Comparison of ENCODE assay signal across 8 cellular contexts in the genomic region with DNA sequence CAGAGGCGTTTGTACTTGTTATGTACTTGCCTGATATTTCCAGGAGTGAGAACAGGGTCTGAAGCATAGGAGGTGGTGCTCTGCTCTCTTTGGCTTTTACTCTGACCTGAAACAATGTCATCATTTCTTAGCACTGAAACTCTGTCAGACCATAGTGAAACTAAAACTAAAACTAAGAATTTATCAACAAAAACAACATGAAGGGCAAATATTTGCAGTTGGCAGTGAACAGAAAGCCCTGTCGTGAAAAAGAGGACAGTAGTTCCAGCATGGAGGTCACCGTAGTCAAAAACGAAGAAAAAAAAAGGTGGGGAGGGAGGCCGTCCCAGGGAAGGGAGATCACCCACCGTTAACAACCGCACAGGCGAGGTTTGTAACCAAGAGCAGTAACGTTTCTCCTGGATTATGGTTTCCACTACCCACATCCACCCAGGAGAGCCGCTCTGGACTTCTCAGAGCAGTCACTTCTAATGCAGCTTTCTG.
A peak's percentile ranks its signal among the peaks of the same experiment; 100 is the strongest.
DNase-seq lines count a peak whose midpoint lies in the region; ATAC-seq, FAIRE-seq and TF ChIP-seq lines count a peak whose summit lies in the region.

No MANE protein-coding gene starts in this region.

- H3K27ac Mint-ChIP-seq in CD14-positive monocyte = peak overlapping the region in 1 of 7 donors; percentile 42

- no peaks in the 10 kb centered on the region for H3K27me3 ChIP-seq in HUES48 (ENCODE audit: control insufficient read depth, insufficient read depth, low read length)
- no peaks in the 10 kb centered on the region for H3K27me3 ChIP-seq in endothelial cell of umbilical vein (ENCODE audit: control insufficient read depth in 2 of 2, insufficient read depth in 2 of 2, low read length in 2 of 2)
- H3K27me3 ChIP-seq in pancreas = no peaks in the 10 kb centered on the region

- peak overlapping the region; percentile 24; the same call in 1 of the 2 replicates for H3K4me3 ChIP-seq in HUES48 (ENCODE audit: low read depth, low read length)
- peak overlapping the region in 2 of 3 experiments; percentile 19 to 53 for H3K4me3 ChIP-seq in endothelial cell of umbilical vein (replicated peaks in 1 of 3; ENCODE audit: insufficient read depth in 1 of 3, low read depth in 1 of 3, low read length in 3 of 3)
- peak overlapping the region in 2 of 4 donors; percentile 29 to 30 for H3K4me3 ChIP-seq in pancreas

- no peaks in the 10 kb centered on the region for H3K9me3 ChIP-seq in HUES48 (ENCODE audit: control insufficient read depth, insufficient read depth, low read length)
- H3K9me3 ChIP-seq in endothelial cell of umbilical vein (replicated peaks; ENCODE audit: control insufficient read depth, insufficient read depth, low read length) = no peaks in the 10 kb centered on the region
- no peaks in the 10 kb centered on the region for H3K9me3 ChIP-seq in pancreas

- H3K36me3 ChIP-seq in HUES48 (ENCODE audit: control insufficient read depth, insufficient read depth, low read length) = no peaks in the 10 kb centered on the region
- no peaks in the 10 kb centered on the region for H3K36me3 ChIP-seq in endothelial cell of umbilical vein (ENCODE audit: control insufficient read depth in 2 of 2, extremely low read depth in 1 of 2, insufficient read depth in 2 of 2, low read length in 2 of 2)
- no peaks in the 10 kb centered on the region for H3K36me3 ChIP-seq in pancreas

- CTCF ChIA-PET in endothelial cell of umbilical vein (lab: Charles Lee) = interaction anchor here (1.3 to 1.9 kb wide), 2 partner anchors 11 to 14 kb away, joined by 4 read pairs; no protein-coding TSS in a partner anchor

- POLR2A ChIA-PET in endothelial cell of umbilical vein (lab: Charles Lee) = no interaction called here

- H3K9me1 ChIP-seq in endothelial cell of umbilical vein (replicated peaks; ENCODE audit: control insufficient read depth, extremely low read depth, insufficient read depth, low read length) = no peaks in the 10 kb centered on the region

- H3K4me1 ChIP-seq in HUES48 (ENCODE audit: control insufficient read depth, insufficient read depth, low read length) = peaks cover 65% of the 10 kb centered on the region
- no peaks in the 10 kb centered on the region for H3K4me1 ChIP-seq in endothelial cell of umbilical vein (ENCODE audit: control insufficient read depth, extremely low read depth, insufficient read depth, low read length)
- H3K4me1 ChIP-seq in pancreas = peaks cover 5 to 16% (median 15%) of the 10 kb centered on the region in 3 donors

- peaks cover 0 to 5% (median 0%) of the 10 kb centered on the region in 3 donors for H3K27me3 Mint-ChIP-seq in CD14-positive monocyte (ENCODE audit: low read depth in 3 of 3)

- dilution Hi-C loops in endothelial cell of umbilical vein (cut with MboI; ENCODE audit: extremely low pct_ligation_motif_present, low sequenced_read_pairs) = no loop called here

- FAIRE-seq in endothelial cell of umbilical vein (lab: Jason Lieb, UNC) = no peak
- no peak for FAIRE-seq in pancreas (lab: Jason Lieb, UNC)

- WGBS in pancreas, 2 donors = 25 to 27% methylated on average over 10 of the region's 10 CpGs

- TF ChIP-seq CTCF in CD14-positive monocyte (IDR thresholded peaks at IDR 0.05) (no peak), endothelial cell of umbilical vein (IDR thresholded peaks at IDR 0.05; ENCODE audit: extremely low read depth in 1 of 2, insufficient read depth in 1 of 2, low read depth in 1 of 2, low read length in 2 of 2) (no peak), pancreas (IDR thresholded peaks at IDR 0.05) (no peak)

- H3K4me2 ChIP-seq in endothelial cell of umbilical vein (ENCODE audit: insufficient read depth, low read length) = peak overlapping the region; percentile 58

- peaks cover 0 to 2% (median 0%) of the 10 kb centered on the region in 7 donors for H3K9me3 Mint-ChIP-seq in CD14-positive monocyte

- intact Hi-C loops in CD14-positive monocyte (cut with micrococcal nuclease) (no loop called here), endothelial cell of umbilical vein (cut with micrococcal nuclease) (no loop called here), pancreas (cut with DNase I) (no loop called here)

- H3K4me3 Mint-ChIP-seq in CD14-positive monocyte = peak overlapping the region; percentile 69 to 83

- ATAC-seq in GM21381 (IDR thresholded peaks at IDR 0.05; ENCODE audit: unreplicated experiment) (peak; percentile 91), pancreas (peak; percentile 72 to 83 (median 78))

- no peaks in the 10 kb centered on the region for H3K36me3 Mint-ChIP-seq in CD14-positive monocyte

- no peaks in the 10 kb centered on the region for H3K4me1 Mint-ChIP-seq in CD14-positive monocyte

- no peak overlapping the region for H3K9ac ChIP-seq in HUES48 (ENCODE audit: low read depth, low read length)
- peak overlapping the region; percentile 1 for H3K9ac ChIP-seq in endothelial cell of umbilical vein (replicated peaks; ENCODE audit: extremely low read depth, insufficient read depth, low read length)

- peak overlapping the region; percentile 39 for H2AFZ ChIP-seq in endothelial cell of umbilical vein (ENCODE audit: low read depth, low read length)

- H3K79me2 ChIP-seq in endothelial cell of umbilical vein (ENCODE audit: control insufficient read depth, insufficient read depth, low read length) = no peaks in the 10 kb centered on the region

- no TSS peak for BruUV-seq in endothelial cell of umbilical vein (replicated peaks; lab: Mats Ljungman, UMichigan)

- TF ChIP-seq POLR2A in endothelial cell of umbilical vein (IDR thresholded peaks at IDR 0.05; ENCODE audit: low read depth, low read length) = no peak

- H3K27ac ChIP-seq in HUES48 (ENCODE audit: low read depth, low read length) = peak overlapping the region; percentile 52
- no peak overlapping the region for H3K27ac ChIP-seq in endothelial cell of umbilical vein (ENCODE audit: insufficient read depth, low read depth, low read length)
- H3K27ac ChIP-seq in pancreas = peak overlapping the region; percentile 38 to 93 (median 74)
- H3K27ac ChIP-seq in substantia nigra (ENCODE audit: low read depth, low read length, poor library complexity, severe bottlenecking) = no peak overlapping the region

- H4K20me1 ChIP-seq in endothelial cell of umbilical vein (replicated peaks; ENCODE audit: control insufficient read depth, extremely low read depth, insufficient read depth, low read length) = no peaks in the 10 kb centered on the region

- DNase-seq in CD14-positive monocyte (ENCODE audit: low spot score) (no peak), endothelial cell of umbilical vein (ENCODE audit: low read depth, low spot score) (peak; percentile 5), pancreas (peak in 5 of 6 donors; percentile 9 to 51 (median 19)), inferior parietal cortex (ENCODE audit: extremely low spot score) (no peak), substantia nigra (lab: John Stamatoyannopoulos, UW) (no peak), NCI-H1417 (lab: John Stamatoyannopoulos, UW) (no peak)

TF ChIP-seq in endothelial cell of umbilical vein, 7 proteins besides CTCF, POLR2A, EP300 and RAD21:
- TF ChIP-seq, protein P1, sequence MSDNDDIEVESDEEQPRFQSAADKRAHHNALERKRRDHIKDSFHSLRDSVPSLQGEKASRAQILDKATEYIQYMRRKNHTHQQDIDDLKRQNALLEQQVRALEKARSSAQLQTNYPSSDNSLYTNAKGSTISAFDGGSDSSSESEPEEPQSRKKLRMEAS (IDR thresholded peaks at IDR 0.05; ENCODE audit: insufficient read depth, insufficient read length) = no peak
- TF ChIP-seq POLR2AphosphoS5 (IDR thresholded peaks at IDR 0.05; ENCODE audit: insufficient read depth, low read depth, low read length) (no peak), EZH2 (IDR thresholded peaks at IDR 0.05; ENCODE audit: borderline replicate concordance, low read depth, low read length, severe bottlenecking) (no peak), JUN (IDR thresholded peaks at IDR 0.05; ENCODE audit: borderline replicate concordance, insufficient read depth, insufficient read length, low read depth) (no peak), MYC (IDR thresholded peaks at IDR 0.05; ENCODE audit: low read depth, low read length) (no peak), GATA2 (IDR thresholded peaks at IDR 0.05; ENCODE audit: insufficient read depth, insufficient read length, low read depth, low read length) (no peak), FOS (IDR thresholded peaks at IDR 0.05; ENCODE audit: borderline replicate concordance, insufficient read depth, low read length) (no peak)

Comparison
In these comparisons a context has a peak if more than half of its experiments do, and no peak if none do; other contexts are left out.
1. DNase-seq: peak in endothelial cell of umbilical vein (single experiment) and pancreas (5 of 6); none in CD14-positive monocyte (single experiment), inferior parietal cortex (single experiment), substantia nigra (0 of 49) and NCI-H1417 (0 of 3).
2. H3K27ac ChIP-seq: peak in HUES48 (single experiment) and pancreas (4 of 4); none in endothelial cell of umbilical vein (single experiment) and substantia nigra (single experiment).